Comparison of ENCODE assay signal across 11 cellular contexts in the genomic region with DNA sequence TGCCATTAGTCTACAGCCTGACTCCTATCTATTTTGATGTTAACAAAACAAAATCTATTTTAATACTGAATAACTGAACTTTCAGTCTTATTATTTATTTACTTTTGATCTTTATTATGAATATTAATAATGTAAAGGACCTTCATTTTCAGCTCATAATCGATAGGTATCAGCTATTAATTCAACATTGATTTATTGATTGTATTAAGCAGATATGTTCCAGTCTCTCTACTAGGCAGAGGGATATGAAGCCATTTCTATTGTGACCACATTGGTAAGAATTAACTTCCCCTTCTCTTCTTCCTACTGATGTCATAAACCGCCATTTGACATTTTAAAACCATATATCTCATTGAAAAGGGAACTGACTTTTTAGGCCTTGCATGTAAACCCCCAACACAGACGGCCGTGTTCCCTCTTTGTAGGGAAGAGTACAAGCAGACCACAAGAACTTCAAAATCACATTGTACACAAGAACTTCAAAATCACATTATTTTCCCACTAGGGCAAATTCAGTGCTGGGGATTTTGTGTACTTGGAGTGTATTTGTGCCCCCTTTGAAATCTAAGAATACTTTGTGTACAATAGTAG.
DNase-seq lines count a peak whose midpoint lies in the region; ATAC-seq and TF ChIP-seq lines count a peak whose summit lies in the region.
"Had no signal": no experiment of that assay in that cellular context is flagged by ENCODE, and none has a peak within 500 bp of the region (broad histone marks: within the 10 kb centered on the region; RNA-seq: fewer than 3 reads in every experiment).

No MANE protein-coding gene starts in this region.

- no peak overlapping the region for H3K27ac ChIP-seq in BLaER1

- no peak for TF ChIP-seq CTCF in osteocyte (IDR thresholded peaks at IDR 0.05)

- H3K9me3 ChIP-seq in BLaER1, result no peaks in the 10 kb centered on the region

- H3K9ac ChIP-seq in BLaER1, result no peak overlapping the region

- H3K4me3 Mint-ChIP-seq in osteocyte (ENCODE audit: unreplicated experiment), result no peak overlapping the region
- no peak overlapping the region for H3K4me3 Mint-ChIP-seq in T-helper 2 cell treated with Interferon-gamma antibody and Interleukin-4, amounts not matched to agents 5 μg/mL and 100 μg/mL, for 36 hours

- no peaks in the 10 kb centered on the region for H3K36me3 ChIP-seq in BLaER1

- no peaks in the 10 kb centered on the region for H3K36me3 Mint-ChIP-seq in osteocyte (ENCODE audit: unreplicated experiment)
- H3K36me3 Mint-ChIP-seq in T-helper 2 cell treated with Interferon-gamma antibody and Interleukin-4, amounts not matched to agents 5 μg/mL and 100 μg/mL, for 36 hours (ENCODE audit: low read depth), result no peaks in the 10 kb centered on the region

- H4K20me1 ChIP-seq in BLaER1, result no peaks in the 10 kb centered on the region

- H3K27me3 ChIP-seq in BLaER1, result no peaks in the 10 kb centered on the region

- H3K27ac Mint-ChIP-seq in osteocyte (ENCODE audit: unreplicated experiment), result no peak overlapping the region
- H3K27ac Mint-ChIP-seq in T-helper 2 cell treated with Interferon-gamma antibody and Interleukin-4, amounts not matched to agents 5 μg/mL and 100 μg/mL, for 36 hours, result no peak overlapping the region

- no peaks in the 10 kb centered on the region for H3K27me3 Mint-ChIP-seq in osteocyte (ENCODE audit: unreplicated experiment)
- no peaks in the 10 kb centered on the region for H3K27me3 Mint-ChIP-seq in T-helper 2 cell treated with Interferon-gamma antibody and Interleukin-4, amounts not matched to agents 5 μg/mL and 100 μg/mL, for 36 hours (ENCODE audit: low read depth)

- H3K9me3 Mint-ChIP-seq in osteocyte (ENCODE audit: unreplicated experiment), result no peaks in the 10 kb centered on the region
- H3K9me3 Mint-ChIP-seq in T-helper 2 cell treated with Interferon-gamma antibody and Interleukin-4, amounts not matched to agents 5 μg/mL and 100 μg/mL, for 36 hours, result no peaks in the 10 kb centered on the region

- H3K4me2 ChIP-seq in BLaER1, result peak overlapping the region; percentile 19; the same call in 1 of the 2 replicates

- DNase-seq in SIG-M5 (lab: John Stamatoyannopoulos, UW) (peak; percentile 90), osteocyte (ENCODE audit: extremely low spot score, unreplicated experiment) (no peak), NCI-H69 (lab: John Stamatoyannopoulos, UW) (no peak)
- DNase-seq in effector CD8-positive, alpha-beta T cell (lab: John Stamatoyannopoulos, UW), result no peak
- DNase-seq in T-helper 2 cell treated with Interferon-gamma antibody and Interleukin-4, amounts not matched to agents 5 μg/mL and 100 μg/mL, for 36 hours (ENCODE audit: low spot score), result no peak
- DNase-seq: left cardiac atrium, NCI-H2029, SHP77 treated with DMSO at 0.1 percent for 48 hours had no signal

- H3K4me1 ChIP-seq in BLaER1, result no peaks in the 10 kb centered on the region

- H3K4me3 ChIP-seq in BLaER1, result no peak overlapping the region

- ATAC-seq in GM19328 (IDR thresholded peaks at IDR 0.05; ENCODE audit: unreplicated experiment) (peak; percentile 86), HG03095 (IDR thresholded peaks at IDR 0.05; ENCODE audit: unreplicated experiment) (peak; percentile 83)

- peaks cover 16% of the 10 kb centered on the region for H3K4me1 Mint-ChIP-seq in osteocyte (ENCODE audit: unreplicated experiment)
- no peaks in the 10 kb centered on the region for H3K4me1 Mint-ChIP-seq in T-helper 2 cell treated with Interferon-gamma antibody and Interleukin-4, amounts not matched to agents 5 μg/mL and 100 μg/mL, for 36 hours (ENCODE audit: low read depth)
